In genomic region chr20:4681441-4681840, GRCh38 we compare ENCODE assay signal across 22 cellular contexts. TPM values are rescaled to one million over a fixed set of nuclear protein-coding genes. Genes with fewer than 3 reads are reported as not detected.
A peak's percentile ranks its signal among the peaks of the same experiment; 100 is the strongest.
DNase-seq lines count a peak whose midpoint lies in the region; ATAC-seq and TF ChIP-seq lines count a peak whose summit lies in the region.
"Had no signal": no experiment of that assay in that cellular context is flagged by ENCODE, and none has a peak within 500 bp of the region (broad histone marks: within the 10 kb centered on the region; RNA-seq: fewer than 3 reads in every experiment).

No MANE protein-coding gene starts in this region.

- H3K4me1 ChIP-seq in right cardiac atrium (ENCODE audit: control insufficient read depth, insufficient read depth, low read length) (no peaks in the 10 kb centered on the region), stomach smooth muscle (ENCODE audit: control insufficient read depth, insufficient read depth, low read length) (peaks cover 36% of the 10 kb centered on the region)
- H3K4me1 ChIP-seq: right lobe of liver had no signal

- no peak overlapping the region for H3K9ac ChIP-seq in stomach smooth muscle (ENCODE audit: low read length in 2 of 2)

- DNase-seq in NCI-H2227 (lab: John Stamatoyannopoulos, UW; ENCODE audit: unreplicated experiment) (peak; percentile 6), NCI-H2227 treated with DMSO at 0.1 percent for 48 hours (lab: John Stamatoyannopoulos, UW) (no peak), dorsolateral prefrontal cortex (no peak), right cardiac atrium (no peak), NCI-H69 (lab: John Stamatoyannopoulos, UW) (no peak), NCI-H2081 treated with DMSO at 0.1 percent for 48 hours (lab: John Stamatoyannopoulos, UW) (no peak)
- DNase-seq: activated CD4-positive, CD25-positive, alpha-beta regulatory T cell; activated CD8-positive, alpha-beta T cell treated with anti-CD3 and anti-CD28 coated beads, Interleukin-2, amount 10 ng/mL, durations not matched to agents 7 days and 5 days; erythroblast; H7; NCI-H1105 treated with DMSO at 0.1 percent for 48 hours; NCI-H2107; NCI-H748 treated with DMSO at 0.1 percent for 48 hours; right lobe of liver; T-helper 9 cell; upper lobe of left lung had no signal

- H3K36me3 ChIP-seq in stomach smooth muscle (ENCODE audit: control insufficient read depth in 2 of 2, insufficient read depth in 2 of 2, low read length in 2 of 2) = no peaks in the 10 kb centered on the region
- H3K36me3 ChIP-seq: right lobe of liver, upper lobe of left lung had no signal

- H3K27me3 ChIP-seq in dorsolateral prefrontal cortex (no peaks in the 10 kb centered on the region), right cardiac atrium (ENCODE audit: control insufficient read depth, insufficient read depth) (no peaks in the 10 kb centered on the region), stomach smooth muscle (ENCODE audit: control insufficient read depth in 1 of 2, insufficient read depth in 2 of 2, low read length in 2 of 2) (no peaks in the 10 kb centered on the region)
- H3K27me3 ChIP-seq: right lobe of liver, SJSA1, upper lobe of left lung had no signal

- H3K9me3 ChIP-seq in right cardiac atrium (ENCODE audit: control insufficient read depth, low read length) (no peaks in the 10 kb centered on the region), stomach smooth muscle (ENCODE audit: control insufficient read depth in 2 of 2, low read length in 2 of 2) (no peaks in the 10 kb centered on the region)
- H3K9me3 ChIP-seq: right lobe of liver, SJSA1, upper lobe of left lung had no signal

- TF ChIP-seq CTCF in dorsolateral prefrontal cortex (IDR thresholded peaks at IDR 0.05 in 54 of 56, conservative IDR thresholded peaks at IDR 0.05 in 2 of 56; ENCODE audit: low read depth in 1 of 56, partially characterized antibody in 56 of 56) = no peak

- ATAC-seq in right cardiac atrium (peak in 1 of 2 donors; percentile 27), HG03175 (IDR thresholded peaks at IDR 0.05; ENCODE audit: unreplicated experiment) (no peak)
- ATAC-seq: activated CD8-positive, alpha-beta T cell treated with anti-CD3 and anti-CD28 coated beads, Interleukin-2, amount 10 ng/mL, durations not matched to agents 7 days and 5 days; left lobe of liver; right lobe of liver had no signal

- 37% methylated on average over 6 of the region's 6 CpGs for WGBS in right cardiac atrium

- H3K27ac ChIP-seq in dorsolateral prefrontal cortex (peak overlapping the region in 57 of 59 donors; percentile 21 to 100 (median 81)), right cardiac atrium (ENCODE audit: low read length) (peak overlapping the region; percentile 39), stomach smooth muscle (ENCODE audit: low read length) (peak overlapping the region; percentile 96)
- H3K27ac ChIP-seq: right lobe of liver, SJSA1, upper lobe of left lung had no signal

- H3K4me3 ChIP-seq in dorsolateral prefrontal cortex (no peak overlapping the region), right cardiac atrium (ENCODE audit: low read length) (no peak overlapping the region), stomach smooth muscle (ENCODE audit: low read length in 2 of 2) (peak overlapping the region in 1 of 2 donors; percentile 41)
- H3K4me3 ChIP-seq: right lobe of liver, SJSA1, upper lobe of left lung had no signal

- intact Hi-C loops in dorsolateral prefrontal cortex (cut with DNase I) (loop anchor here in 1 of 2 donors (5.0 kb wide), 1 partner anchor 69 kb away; no protein-coding TSS in a partner anchor), right cardiac atrium (cut with DNase I) (no loop called here)

RNA-seq across cellular contexts. Expression of gene PRNP, which starts 4.8 kb away (rescaled TPM):
- total RNA-seq in dorsolateral prefrontal cortex (100 to 1,000 TPM; 270 to 661 (median 486) TPM), right cardiac atrium (100 to 1,000 TPM; 134 to 195 (median 178) TPM)
- 146 TPM for polyA plus RNA-seq in right cardiac atrium

RNA-seq across cellular contexts. Expression of gene PRND, which starts 40.3 kb away (rescaled TPM):
- total RNA-seq in dorsolateral prefrontal cortex = under 1 TPM in 50 of 120 experiments, not detected in 70; 0.07 to 0.42 (median 0.16) TPM
- not detected for total RNA-seq in right cardiac atrium
- polyA plus RNA-seq in right cardiac atrium = not detected
- total RNA-seq: activated CD8-positive, alpha-beta T cell treated with anti-CD3 and anti-CD28 coated beads, Interleukin-2, amount 10 ng/mL, durations not matched to agents 7 days and 5 days; left lobe of liver; LHCN-M2; right lobe of liver; SJSA1 had no signal
- polyA plus RNA-seq: BJ had no signal

Comparison
In these comparisons a context has a peak if more than half of its experiments do, and no peak if none do; other contexts are left out.
1. H3K27ac ChIP-seq: peak in every context shown above with its lines; median percentile 96 in stomach smooth muscle; 81 in dorsolateral prefrontal cortex; 39 in right cardiac atrium.